Comparison of ENCODE assay signal across 13 cellular contexts in genomic region chr12:104751594-104751993, GRCh38.
A peak's percentile ranks its signal among the peaks of the same experiment; 100 is the strongest.
DNase-seq lines count a peak whose midpoint lies in the region; ATAC-seq lines count a peak whose summit lies in the region.
"Had no signal": no experiment of that assay in that cellular context is flagged by ENCODE, and none has a peak within 500 bp of the region (broad histone marks: within the 10 kb centered on the region; RNA-seq: fewer than 3 reads in every experiment).

No MANE protein-coding gene starts in this region.

- intact Hi-C loops in dendritic cell treated with granulocyte-macrophage colony-stimulating factor and Interleukin-4, amounts not matched to agents 40 ng/mL and 50 ng/mL, for 4 days (cut with micrococcal nuclease): loop anchor here (2.0 kb wide), 1 partner anchor 109 kb away; no protein-coding TSS in a partner anchor
- intact Hi-C loops in activated T-helper 1 cell treated with anti-CD3 and anti-CD28 coated beads, Interleukin-12 subunit alpha, Interleukin-12 subunit beta, Interleukin-2, Interleukin-4 antibody, amounts not matched to agents 30 ng/mL and 10 ng/mL and 1 ng/mL, durations not matched to agents 14 hours and 24 hours and 36 hours (cut with micrococcal nuclease): no loop called here

- H3K4me1 Mint-ChIP-seq in dendritic cell treated with granulocyte-macrophage colony-stimulating factor and Interleukin-4, amounts not matched to agents 40 ng/mL and 50 ng/mL, for 4 days (ENCODE audit: low read depth): peaks cover 82% of the 10 kb centered on the region
- peaks cover 65% of the 10 kb centered on the region for H3K4me1 Mint-ChIP-seq in activated T-helper 1 cell treated with anti-CD3 and anti-CD28 coated beads, Interleukin-12 subunit alpha, Interleukin-12 subunit beta, Interleukin-2, Interleukin-4 antibody, amounts not matched to agents 30 ng/mL and 10 ng/mL and 1 ng/mL, durations not matched to agents 14 hours and 24 hours and 36 hours (ENCODE audit: low read depth)

- no peak for DNase-seq in stimulated activated CD4-positive, alpha-beta T cell treated with anti-CD3 and anti-CD28 coated beads, Interleukin-4, amount 100 ng/mL, for 1 hour
- DNase-seq in activated CD4-positive, alpha-beta T cell treated with anti-CD3 and anti-CD28 coated beads, Interleukin-2, amount 50 U/mL, for 1 hour: no peak
- DNase-seq in activated T-helper 1 cell treated with anti-CD3 and anti-CD28 coated beads, Interleukin-12 subunit alpha, Interleukin-12 subunit beta, Interleukin-2, Interleukin-4 antibody, amounts not matched to agents 30 ng/mL and 10 ng/mL and 1 ng/mL, durations not matched to agents 14 hours and 24 hours and 36 hours (ENCODE audit: low spot score): no peak
- DNase-seq in NCI-H226: no peak
- DNase-seq: activated CD4-positive, alpha-beta T cell treated with anti-CD3 and anti-CD28 coated beads, Interleukin-2, amount 50 U/mL, for 48 hours; amniotic stem cell; erythroblast; left colon; NCI-H1092 had no signal

- no peaks in the 10 kb centered on the region for H3K9me3 Mint-ChIP-seq in dendritic cell treated with granulocyte-macrophage colony-stimulating factor and Interleukin-4, amounts not matched to agents 40 ng/mL and 50 ng/mL, for 4 days
- no peaks in the 10 kb centered on the region for H3K9me3 Mint-ChIP-seq in activated T-helper 1 cell treated with anti-CD3 and anti-CD28 coated beads, Interleukin-12 subunit alpha, Interleukin-12 subunit beta, Interleukin-2, Interleukin-4 antibody, amounts not matched to agents 30 ng/mL and 10 ng/mL and 1 ng/mL, durations not matched to agents 14 hours and 24 hours and 36 hours

- ATAC-seq in GM18517 (IDR thresholded peaks at IDR 0.05; ENCODE audit: unreplicated experiment) (peak; percentile 86), GM21576 (IDR thresholded peaks at IDR 0.05; ENCODE audit: unreplicated experiment) (peak; percentile 83), HG03139 (IDR thresholded peaks at IDR 0.05; ENCODE audit: unreplicated experiment) (peak; percentile 50)
- ATAC-seq: left colon had no signal

- no peaks in the 10 kb centered on the region for H3K27me3 Mint-ChIP-seq in dendritic cell treated with granulocyte-macrophage colony-stimulating factor and Interleukin-4, amounts not matched to agents 40 ng/mL and 50 ng/mL, for 4 days
- H3K27me3 Mint-ChIP-seq in activated T-helper 1 cell treated with anti-CD3 and anti-CD28 coated beads, Interleukin-12 subunit alpha, Interleukin-12 subunit beta, Interleukin-2, Interleukin-4 antibody, amounts not matched to agents 30 ng/mL and 10 ng/mL and 1 ng/mL, durations not matched to agents 14 hours and 24 hours and 36 hours (ENCODE audit: insufficient read depth): no peaks in the 10 kb centered on the region

- H3K4me3 Mint-ChIP-seq in dendritic cell treated with granulocyte-macrophage colony-stimulating factor and Interleukin-4, amounts not matched to agents 40 ng/mL and 50 ng/mL, for 4 days: no peak overlapping the region
- H3K4me3 Mint-ChIP-seq in activated T-helper 1 cell treated with anti-CD3 and anti-CD28 coated beads, Interleukin-12 subunit alpha, Interleukin-12 subunit beta, Interleukin-2, Interleukin-4 antibody, amounts not matched to agents 30 ng/mL and 10 ng/mL and 1 ng/mL, durations not matched to agents 14 hours and 24 hours and 36 hours: no peak overlapping the region

- H3K36me3 Mint-ChIP-seq in dendritic cell treated with granulocyte-macrophage colony-stimulating factor and Interleukin-4, amounts not matched to agents 40 ng/mL and 50 ng/mL, for 4 days (ENCODE audit: low read depth): peaks cover 30% of the 10 kb centered on the region
- peaks cover 17% of the 10 kb centered on the region for H3K36me3 Mint-ChIP-seq in activated T-helper 1 cell treated with anti-CD3 and anti-CD28 coated beads, Interleukin-12 subunit alpha, Interleukin-12 subunit beta, Interleukin-2, Interleukin-4 antibody, amounts not matched to agents 30 ng/mL and 10 ng/mL and 1 ng/mL, durations not matched to agents 14 hours and 24 hours and 36 hours (ENCODE audit: low read depth)

- peak overlapping the region; percentile 83 for H3K27ac Mint-ChIP-seq in dendritic cell treated with granulocyte-macrophage colony-stimulating factor and Interleukin-4, amounts not matched to agents 40 ng/mL and 50 ng/mL, for 4 days
- H3K27ac Mint-ChIP-seq in activated T-helper 1 cell treated with anti-CD3 and anti-CD28 coated beads, Interleukin-12 subunit alpha, Interleukin-12 subunit beta, Interleukin-2, Interleukin-4 antibody, amounts not matched to agents 30 ng/mL and 10 ng/mL and 1 ng/mL, durations not matched to agents 14 hours and 24 hours and 36 hours: no peak overlapping the region
